20 cellular contexts compared by ENCODE assay signal in genomic region chr6:119874381-119874780, GRCh38.
DNase-seq lines count a peak whose midpoint lies in the region; ATAC-seq, FAIRE-seq and TF ChIP-seq lines count a peak whose summit lies in the region.
"Had no signal": no experiment of that assay in that cellular context is flagged by ENCODE, and none has a peak within 500 bp of the region (broad histone marks: within the 10 kb centered on the region; RNA-seq: fewer than 3 reads in every experiment).

No MANE protein-coding gene starts in this region.

- no peaks in the 10 kb centered on the region for H3K4me1 ChIP-seq in pancreas
- H3K4me1 ChIP-seq: A549, Caco-2 had no signal

- DNase-seq in DMS53 (lab: John Stamatoyannopoulos, UW) (peak; percentile 29), DMS53 treated with DMSO at 0.1 percent for 48 hours (lab: John Stamatoyannopoulos, UW; ENCODE audit: unreplicated experiment) (no peak), epithelial cell of esophagus (ENCODE audit: low read depth) (peak; percentile 42), pancreas (no peak)
- no peak for DNase-seq in stimulated activated CD8-positive, alpha-beta memory T cell treated with anti-CD3 and anti-CD28 coated beads, Interleukin-4, amount 100 ng/mL, for 48 hours
- DNase-seq: AML-193; Caco-2; Calu3; CD4-positive, alpha-beta T cell; CD8-positive, alpha-beta T cell; DMS79 treated with DMSO at 0.1 percent for 48 hours; GF-D8 had no signal

- FAIRE-seq in pancreas (lab: Jason Lieb, UNC), result peak; percentile 17
- FAIRE-seq: A549, D721Med, G401.6, GM12891 had no signal

- H3K4me3 ChIP-seq in epithelial cell of esophagus (ENCODE audit: low read length), result no peak overlapping the region
- no peak overlapping the region for H3K4me3 ChIP-seq in pancreas
- H3K4me3 ChIP-seq: A549; BLaER1 treated with 17β-estradiol and CSF1 and Interleukin-3, amounts not matched to agents 10 nM and 100 nM had no signal

- WGBS in pancreas, 2 donors, result 86 to 87% methylated on average over 4 of the region's 4 CpGs

- intact Hi-C loops in pancreas (cut with DNase I), result no loop called here

- H3K27me3 ChIP-seq in pancreas, result no peaks in the 10 kb centered on the region
- H3K27me3 ChIP-seq: BLaER1 treated with 17β-estradiol and CSF1 and Interleukin-3, amounts not matched to agents 10 nM and 100 nM had no signal

- H3K9me3 ChIP-seq in pancreas, result no peaks in the 10 kb centered on the region
- H3K9me3 ChIP-seq: A549; BLaER1 treated with 17β-estradiol and CSF1 and Interleukin-3, amounts not matched to agents 10 nM and 100 nM; Caco-2 had no signal

- H3K27ac ChIP-seq in pancreas, result no peak overlapping the region
- H3K27ac ChIP-seq: 22Rv1; A549; BLaER1 treated with 17β-estradiol and CSF1 and Interleukin-3, amounts not matched to agents 10 nM and 100 nM; C4-2B had no signal

- TF ChIP-seq CTCF in epithelial cell of esophagus (IDR thresholded peaks at IDR 0.05; ENCODE audit: insufficient read depth, low read depth, low read length, missing control alignments) (no peak), pancreas (IDR thresholded peaks at IDR 0.05) (no peak)

- no peaks in the 10 kb centered on the region for H3K36me3 ChIP-seq in pancreas
- H3K36me3 ChIP-seq: BLaER1 treated with 17β-estradiol and CSF1 and Interleukin-3, amounts not matched to agents 10 nM and 100 nM had no signal

- ATAC-seq in pancreas (no peak), GM21528 (IDR thresholded peaks at IDR 0.05; ENCODE audit: low FRiP score, unreplicated experiment) (no peak)
- ATAC-seq: A549; CD8-positive, alpha-beta T cell had no signal

Comparison
In these comparisons a context has a peak if more than half of its experiments do, and no peak if none do; other contexts are left out.
1. DNase-seq: peak in DMS53 (single experiment) and epithelial cell of esophagus (single experiment); none in DMS53 treated with DMSO at 0.1 percent for 48 hours (single experiment), pancreas (0 of 6) and stimulated activated CD8-positive, alpha-beta memory T cell treated with anti-CD3 and anti-CD28 coated beads, Interleukin-4, amount 100 ng/mL, for 48 hours (single experiment).